ENCODE assay signal across 10 cellular contexts in genomic region chr11:86174101-86175046, GRCh38.
A peak's percentile ranks its signal among the peaks of the same experiment; 100 is the strongest.
DNase-seq lines count a peak whose midpoint lies in the region; ATAC-seq and TF ChIP-seq lines count a peak whose summit lies in the region.
"Had no signal": no experiment of that assay in that cellular context is flagged by ENCODE, and none has a peak within 500 bp of the region (broad histone marks: within the 10 kb centered on the region; RNA-seq: fewer than 3 reads in every experiment).

No MANE protein-coding gene starts in this region.

- H3K27me3 Mint-ChIP-seq in naive thymus-derived CD4-positive, alpha-beta T cell = peaks cover 0 to 13% (median 7%) of the 10 kb centered on the region in 5 donors
- no peaks in the 10 kb centered on the region for H3K27me3 Mint-ChIP-seq in activated T-helper 2 cell treated with anti-CD3 and anti-CD28 coated beads, Interferon-gamma antibody, Interleukin-2, Interleukin-4, amounts not matched to agents 10 μg/mL and 5 μg/mL and 100 μg/mL, durations not matched to agents 14 hours and 24 hours and 36 hours (ENCODE audit: low read depth)
- H3K27me3 Mint-ChIP-seq: stimulated activated naive CD8-positive, alpha-beta T cell treated with anti-CD3 and anti-CD28 coated beads, Interleukin-15, Interleukin-2, amounts not matched to agents 100 ng/mL and 50 ng/mL, for 24 hours had no signal

- TF ChIP-seq POLR2A in Peyer's patch (IDR thresholded peaks at IDR 0.05) (no peak), esophagus squamous epithelium (IDR thresholded peaks at IDR 0.05) (no peak)

- no peak overlapping the region for H3K4me3 Mint-ChIP-seq in naive thymus-derived CD4-positive, alpha-beta T cell
- H3K4me3 Mint-ChIP-seq in activated T-helper 2 cell treated with anti-CD3 and anti-CD28 coated beads, Interferon-gamma antibody, Interleukin-2, Interleukin-4, amounts not matched to agents 10 μg/mL and 5 μg/mL and 100 μg/mL, durations not matched to agents 14 hours and 24 hours and 36 hours (ENCODE audit: low read depth) = no peak overlapping the region
- H3K4me3 Mint-ChIP-seq: stimulated activated naive CD8-positive, alpha-beta T cell treated with anti-CD3 and anti-CD28 coated beads, Interleukin-15, Interleukin-2, amounts not matched to agents 100 ng/mL and 50 ng/mL, for 24 hours had no signal

- DNase-seq in AG08396 (ENCODE audit: low spot score) = peak; percentile 85
- DNase-seq in Peyer's patch = peak in 2 of 3 donors; percentile 65 to 76
- peak; percentile 25 for DNase-seq in esophagus squamous epithelium (lab: John Stamatoyannopoulos, UW)
- no peak for DNase-seq in naive thymus-derived CD4-positive, alpha-beta T cell
- no peak for DNase-seq in NCI-H146 treated with DMSO at 0.1 percent for 48 hours (lab: John Stamatoyannopoulos, UW; ENCODE audit: unreplicated experiment)
- no peak for DNase-seq in activated T-helper 2 cell treated with anti-CD3 and anti-CD28 coated beads, Interferon-gamma antibody, Interleukin-2, Interleukin-4, amounts not matched to agents 10 μg/mL and 5 μg/mL and 100 μg/mL, durations not matched to agents 14 hours and 24 hours and 36 hours (ENCODE audit: low spot score)
- DNase-seq in superior temporal gyrus (ENCODE audit: extremely low spot score) = no peak
- no peak for DNase-seq in NCI-H2081 (lab: John Stamatoyannopoulos, UW)
- DNase-seq: DND-41 had no signal

- 35 to 41% methylated on average over 8 of the region's 8 CpGs for WGBS in esophagus squamous epithelium, 2 donors

- H3K27me3 ChIP-seq in Peyer's patch = no peaks in the 10 kb centered on the region
- no peaks in the 10 kb centered on the region for H3K27me3 ChIP-seq in esophagus squamous epithelium
- H3K27me3 ChIP-seq in naive thymus-derived CD4-positive, alpha-beta T cell (ENCODE audit: control insufficient read depth in 2 of 2, insufficient read depth in 2 of 2, low read length in 2 of 2) = no peaks in the 10 kb centered on the region

- intact Hi-C loops in esophagus squamous epithelium (cut with DNase I) = no loop called here
- intact Hi-C loops in naive thymus-derived CD4-positive, alpha-beta T cell (cut with micrococcal nuclease) = loop anchor here in 1 of 2 donors (2.0 to 5.0 kb wide), 3 partner anchors 22 to 52 kb away; no protein-coding TSS in a partner anchor
- intact Hi-C loops in activated T-helper 2 cell treated with anti-CD3 and anti-CD28 coated beads, Interferon-gamma antibody, Interleukin-2, Interleukin-4, amounts not matched to agents 10 μg/mL and 5 μg/mL and 100 μg/mL, durations not matched to agents 14 hours and 24 hours and 36 hours (cut with micrococcal nuclease) = loop anchor here (5.0 kb wide), 1 partner anchor 348 kb away; no protein-coding TSS in a partner anchor

- H3K9me3 ChIP-seq in Peyer's patch (no peaks in the 10 kb centered on the region), esophagus squamous epithelium (no peaks in the 10 kb centered on the region)
- no peaks in the 10 kb centered on the region for H3K9me3 ChIP-seq in naive thymus-derived CD4-positive, alpha-beta T cell (ENCODE audit: control insufficient read depth in 2 of 3, low read length in 3 of 3)

- peak overlapping the region in 3 of 4 donors; percentile 38 to 83 (median 46) for H3K27ac ChIP-seq in Peyer's patch
- peak overlapping the region; percentile 47 to 88 (median 64) for H3K27ac ChIP-seq in esophagus squamous epithelium
- H3K27ac ChIP-seq in naive thymus-derived CD4-positive, alpha-beta T cell (ENCODE audit: low read depth, low read length) = no peak overlapping the region

- POLR2A ChIA-PET in naive thymus-derived CD4-positive, alpha-beta T cell (lab: Charles Lee) = no interaction called here

- no peaks in the 10 kb centered on the region for H3K36me3 ChIP-seq in Peyer's patch
- no peaks in the 10 kb centered on the region for H3K36me3 ChIP-seq in esophagus squamous epithelium
- no peaks in the 10 kb centered on the region for H3K36me3 ChIP-seq in naive thymus-derived CD4-positive, alpha-beta T cell (ENCODE audit: control insufficient read depth in 2 of 3, insufficient read depth in 3 of 3, low read length in 3 of 3)

- peaks cover 0 to 14% (median 0%) of the 10 kb centered on the region in 5 donors for H3K36me3 Mint-ChIP-seq in naive thymus-derived CD4-positive, alpha-beta T cell
- peaks cover 13% of the 10 kb centered on the region for H3K36me3 Mint-ChIP-seq in activated T-helper 2 cell treated with anti-CD3 and anti-CD28 coated beads, Interferon-gamma antibody, Interleukin-2, Interleukin-4, amounts not matched to agents 10 μg/mL and 5 μg/mL and 100 μg/mL, durations not matched to agents 14 hours and 24 hours and 36 hours (ENCODE audit: low read depth)

- no peak overlapping the region for H3K27ac Mint-ChIP-seq in naive thymus-derived CD4-positive, alpha-beta T cell
- no peak overlapping the region for H3K27ac Mint-ChIP-seq in activated T-helper 2 cell treated with anti-CD3 and anti-CD28 coated beads, Interferon-gamma antibody, Interleukin-2, Interleukin-4, amounts not matched to agents 10 μg/mL and 5 μg/mL and 100 μg/mL, durations not matched to agents 14 hours and 24 hours and 36 hours

- H3K9me3 Mint-ChIP-seq in naive thymus-derived CD4-positive, alpha-beta T cell = peaks cover 0 to 3% (median 0%) of the 10 kb centered on the region in 11 donors
- peaks cover 7% of the 10 kb centered on the region for H3K9me3 Mint-ChIP-seq in activated T-helper 2 cell treated with anti-CD3 and anti-CD28 coated beads, Interferon-gamma antibody, Interleukin-2, Interleukin-4, amounts not matched to agents 10 μg/mL and 5 μg/mL and 100 μg/mL, durations not matched to agents 14 hours and 24 hours and 36 hours
- H3K9me3 Mint-ChIP-seq: stimulated activated naive CD8-positive, alpha-beta T cell treated with anti-CD3 and anti-CD28 coated beads, Interleukin-15, Interleukin-2, amounts not matched to agents 100 ng/mL and 50 ng/mL, for 24 hours had no signal

- no peak for TF ChIP-seq CTCF in Peyer's patch (IDR thresholded peaks at IDR 0.05)
- no peak for TF ChIP-seq CTCF in esophagus squamous epithelium (IDR thresholded peaks at IDR 0.05)

- peak; percentile 56 for ATAC-seq in naive thymus-derived CD4-positive, alpha-beta T cell

- H3K4me1 ChIP-seq in Peyer's patch (peaks cover 0 to 5% (median 2%) of the 10 kb centered on the region in 4 donors), esophagus squamous epithelium (peaks cover 15 to 31% (median 25%) of the 10 kb centered on the region in 3 donors)
- no peaks in the 10 kb centered on the region for H3K4me1 ChIP-seq in naive thymus-derived CD4-positive, alpha-beta T cell (ENCODE audit: control insufficient read depth in 2 of 2, insufficient read depth in 2 of 2, low read length in 2 of 2)

- H3K4me3 ChIP-seq in Peyer's patch (no peak overlapping the region), esophagus squamous epithelium (no peak overlapping the region)
- no peak overlapping the region for H3K4me3 ChIP-seq in naive thymus-derived CD4-positive, alpha-beta T cell (ENCODE audit: low read length)

- H3K4me1 Mint-ChIP-seq in naive thymus-derived CD4-positive, alpha-beta T cell = peaks cover 0 to 25% (median 0%) of the 10 kb centered on the region in 7 donors
- peaks cover 15% of the 10 kb centered on the region for H3K4me1 Mint-ChIP-seq in activated T-helper 2 cell treated with anti-CD3 and anti-CD28 coated beads, Interferon-gamma antibody, Interleukin-2, Interleukin-4, amounts not matched to agents 10 μg/mL and 5 μg/mL and 100 μg/mL, durations not matched to agents 14 hours and 24 hours and 36 hours (ENCODE audit: low read depth)

- CTCF ChIA-PET in naive thymus-derived CD4-positive, alpha-beta T cell (lab: Charles Lee) = interaction anchor here (0.6 to 1.8 kb wide), 2 partner anchors 19 to 109 kb away, joined by 7 to 8 read pairs; no protein-coding TSS in a partner anchor

Comparison
In these comparisons a context has a peak if more than half of its experiments do, and no peak if none do; other contexts are left out.
1. DNase-seq: peak in AG08396 (single experiment), Peyer's patch (2 of 3) and esophagus squamous epithelium (single experiment); none in naive thymus-derived CD4-positive, alpha-beta T cell (0 of 9), NCI-H146 treated with DMSO at 0.1 percent for 48 hours (single experiment), activated T-helper 2 cell treated with anti-CD3 and anti-CD28 coated beads, Interferon-gamma antibody, Interleukin-2, Interleukin-4, amounts not matched to agents 10 μg/mL and 5 μg/mL and 100 μg/mL, durations not matched to agents 14 hours and 24 hours and 36 hours (single experiment), superior temporal gyrus (single experiment) and NCI-H2081 (0 of 2).